Comparison of ENCODE assay signal across 24 cellular contexts in the genomic region with DNA sequence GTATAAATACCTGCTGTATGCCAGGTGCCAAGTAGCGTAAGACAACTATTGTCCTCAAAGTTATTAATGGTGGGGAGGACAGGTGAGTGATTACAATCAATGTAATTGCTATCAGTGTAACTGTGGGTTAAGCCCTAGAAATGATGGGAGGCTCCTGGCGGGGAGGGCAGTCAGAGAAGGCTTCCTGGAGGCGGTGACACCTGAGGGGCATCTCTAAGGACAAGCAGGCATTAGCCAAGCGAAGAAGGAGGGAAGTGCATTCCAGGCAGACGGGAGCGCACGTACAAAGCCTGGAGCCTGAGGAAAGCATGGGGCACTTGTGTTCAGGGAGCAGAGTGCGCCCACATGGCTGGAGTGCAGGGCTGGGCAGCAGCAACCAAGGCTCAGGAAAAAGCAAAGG.
"Had no signal": no experiment of that assay in that cellular context is flagged by ENCODE, and none has a peak within 500 bp of the region (broad histone marks: within the 10 kb centered on the region; RNA-seq: fewer than 3 reads in every experiment).

No MANE protein-coding gene starts in this region.

- H3K9me3 Mint-ChIP-seq: endodermal cell; mesothelial cell of epicardium; naive B cell; natural killer cell treated with Interleukin-12 subunit alpha and Interleukin-12 subunit beta and Interleukin-15 and Interleukin-18, amount 100 ng/mL, for 72 hours; neural progenitor cell; stimulated activated effector memory CD8-positive, alpha-beta T cell treated with anti-CD3 and anti-CD28 coated beads, Interleukin-12 subunit alpha, Interleukin-12 subunit beta, amount 100 ng/mL, for 72 hours had no signal

- H3K4me3 Mint-ChIP-seq: endodermal cell; mesothelial cell of epicardium; natural killer cell treated with Interleukin-12 subunit alpha and Interleukin-12 subunit beta and Interleukin-15 and Interleukin-18, amount 100 ng/mL, for 72 hours; neural progenitor cell; stimulated activated effector memory CD8-positive, alpha-beta T cell treated with anti-CD3 and anti-CD28 coated beads, Interleukin-12 subunit alpha, Interleukin-12 subunit beta, amount 100 ng/mL, for 72 hours had no signal

- H3K36me3 Mint-ChIP-seq: mesothelial cell of epicardium; naive B cell; natural killer cell treated with Interleukin-12 subunit alpha and Interleukin-12 subunit beta and Interleukin-15 and Interleukin-18, amount 100 ng/mL, for 72 hours; neural progenitor cell; stimulated activated effector memory CD8-positive, alpha-beta T cell treated with anti-CD3 and anti-CD28 coated beads, Interleukin-12 subunit alpha, Interleukin-12 subunit beta, amount 100 ng/mL, for 72 hours had no signal

- ATAC-seq: esophagus mucosa; gastrocnemius medialis; heart left ventricle; left lung; mucosa of descending colon; natural killer cell treated with Interleukin-12 subunit alpha and Interleukin-12 subunit beta and Interleukin-15 and Interleukin-18, amount 100 ng/mL, for 72 hours; right cardiac atrium; stimulated activated effector memory CD8-positive, alpha-beta T cell treated with anti-CD3 and anti-CD28 coated beads, Interleukin-12 subunit alpha, Interleukin-12 subunit beta, amount 100 ng/mL, for 72 hours had no signal

- FAIRE-seq: colon, kidney had no signal

- H3K27ac Mint-ChIP-seq: endodermal cell; mesothelial cell of epicardium; natural killer cell treated with Interleukin-12 subunit alpha and Interleukin-12 subunit beta and Interleukin-15 and Interleukin-18, amount 100 ng/mL, for 72 hours; neural progenitor cell; stimulated activated effector memory CD8-positive, alpha-beta T cell treated with anti-CD3 and anti-CD28 coated beads, Interleukin-12 subunit alpha, Interleukin-12 subunit beta, amount 100 ng/mL, for 72 hours had no signal

- DNase-seq: effector CD8-positive, alpha-beta T cell; endodermal cell; gastrocnemius medialis; heart left ventricle; kidney; left lung; mesenchymal stem cell; mucosa of descending colon; naive B cell; nucleus accumbens; sigmoid colon; stimulated activated CD4-positive, alpha-beta T cell treated with anti-CD3 and anti-CD28 coated beads, Interleukin-2, amount 100 ng/mL, for 24 hours; stimulated activated CD4-positive, alpha-beta T cell treated with anti-CD3 and anti-CD28 coated beads, Interleukin-4, amount 100 ng/mL, for 24 hours; stimulated activated naive CD4-positive, alpha-beta T cell treated with Interleukin-2 at 50 U/mL for 16 hours; stomach; thyroid gland; trophoblast cell had no signal

- H3K4me1 Mint-ChIP-seq: endodermal cell, naive B cell had no signal
